Comparison of ENCODE assay signal across 15 cellular contexts in genomic region chr5:31935702-31936347, GRCh38.
DNase-seq lines count a peak whose midpoint lies in the region; ATAC-seq and TF ChIP-seq lines count a peak whose summit lies in the region.
"Had no signal": no experiment of that assay in that cellular context is flagged by ENCODE, and none has a peak within 500 bp of the region (broad histone marks: within the 10 kb centered on the region; RNA-seq: fewer than 3 reads in every experiment).

No MANE protein-coding gene starts in this region.

- H3K27me3 ChIP-seq in foreskin keratinocyte: no peaks in the 10 kb centered on the region
- H3K27me3 ChIP-seq: transverse colon had no signal

- no peak overlapping the region; the same call in 1 of the 2 replicates for H3K4me3 Mint-ChIP-seq in HFFc6
- H3K4me3 Mint-ChIP-seq: activated naive CD4-positive, alpha-beta T cell treated with anti-CD3 and anti-CD28 coated beads, Interleukin-2, amount 50 U/mL, for 24 hours had no signal

- intact Hi-C loops in sciatic nerve (cut with DNase I): no loop called here

- peaks cover 34% of the 10 kb centered on the region for H3K27me3 Mint-ChIP-seq in HFFc6 (ENCODE audit: insufficient read depth)
- H3K27me3 Mint-ChIP-seq: activated naive CD4-positive, alpha-beta T cell treated with anti-CD3 and anti-CD28 coated beads, Interleukin-2, amount 50 U/mL, for 24 hours had no signal

- DNase-seq in EH (ENCODE audit: low read depth) (peak; percentile 7), RPMI7951 (ENCODE audit: low read depth) (peak; percentile 16), foreskin keratinocyte (peak in 1 of 2 donors; percentile 60), sciatic nerve (ENCODE audit: low spot score) (no peak), HFFc6 (no peak), activated T-cell treated with anti-CD3 and anti-CD28 coated beads for 4 hours (no peak)
- DNase-seq: activated CD4-positive, alpha-beta T cell treated with anti-CD3 and anti-CD28 coated beads for 1 hour; effector CD8-positive, alpha-beta T cell; NCI-H1417 treated with DMSO at 0.1 percent for 48 hours; transverse colon had no signal

- peak overlapping the region; percentile 73 for H3K27ac ChIP-seq in foreskin keratinocyte
- H3K27ac ChIP-seq: HL-60 had no signal

- H3K36me3 Mint-ChIP-seq in HFFc6 (ENCODE audit: low read depth): no peaks in the 10 kb centered on the region
- H3K36me3 Mint-ChIP-seq: activated naive CD4-positive, alpha-beta T cell treated with anti-CD3 and anti-CD28 coated beads, Interleukin-2, amount 50 U/mL, for 24 hours had no signal

- H3K4me1 ChIP-seq in foreskin keratinocyte: peaks cover 22% of the 10 kb centered on the region

- no peaks in the 10 kb centered on the region for H3K4me1 Mint-ChIP-seq in HFFc6 (ENCODE audit: low read depth)
- H3K4me1 Mint-ChIP-seq: activated naive CD4-positive, alpha-beta T cell treated with anti-CD3 and anti-CD28 coated beads, Interleukin-2, amount 50 U/mL, for 24 hours had no signal

- no peak overlapping the region for H3K27ac Mint-ChIP-seq in HFFc6
- H3K27ac Mint-ChIP-seq: activated naive CD4-positive, alpha-beta T cell treated with anti-CD3 and anti-CD28 coated beads, Interleukin-2, amount 50 U/mL, for 24 hours had no signal

- no peaks in the 10 kb centered on the region for H3K9me3 Mint-ChIP-seq in HFFc6
- H3K9me3 Mint-ChIP-seq: activated naive CD4-positive, alpha-beta T cell treated with anti-CD3 and anti-CD28 coated beads, Interleukin-2, amount 50 U/mL, for 24 hours had no signal

- ATAC-seq in foreskin keratinocyte: peak; percentile 68
- peak; percentile 65 for ATAC-seq in sciatic nerve
- ATAC-seq in HG02840 (IDR thresholded peaks at IDR 0.05; ENCODE audit: low FRiP score, unreplicated experiment): no peak
- no peak for ATAC-seq in GM21528 (IDR thresholded peaks at IDR 0.05; ENCODE audit: low FRiP score, unreplicated experiment)
- ATAC-seq: GM12878 had no signal

- TF ChIP-seq CTCF in foreskin keratinocyte (conservative IDR thresholded peaks at IDR 0.05): no peak
- no peak for TF ChIP-seq CTCF in HFFc6 (IDR thresholded peaks at IDR 0.05)

Comparison
In these comparisons a context has a peak if more than half of its experiments do, and no peak if none do; other contexts are left out.
1. DNase-seq: peak in EH (single experiment) and RPMI7951 (single experiment); none in sciatic nerve (single experiment), HFFc6 (single experiment) and activated T-cell treated with anti-CD3 and anti-CD28 coated beads for 4 hours (single experiment).
2. ATAC-seq: peak in foreskin keratinocyte (single experiment) and sciatic nerve (single experiment); none in HG02840 (single experiment) and GM21528 (single experiment).